ENCODE assay signal across 17 cellular contexts in genomic region chr16:85472514-85472913, GRCh38.
A peak's percentile ranks its signal among the peaks of the same experiment; 100 is the strongest.
DNase-seq lines count a peak whose midpoint lies in the region; ATAC-seq and TF ChIP-seq lines count a peak whose summit lies in the region.
"Had no signal": no experiment of that assay in that cellular context is flagged by ENCODE, and none has a peak within 500 bp of the region (broad histone marks: within the 10 kb centered on the region; RNA-seq: fewer than 3 reads in every experiment).

No MANE protein-coding gene starts in this region.

- CTCF ChIA-PET in WTC11 (lab: Charles Lee) = interaction anchor here (0.6 to 3.4 kb wide), 10 partner anchors 11 to 219 kb away, joined by 3 to 20 read pairs (median 8); no protein-coding TSS in a partner anchor

- POLR2A ChIA-PET in WTC11 (lab: Charles Lee) = interaction anchor here (1.1 kb wide), 1 partner anchor 11 kb away, joined by 5 read pairs; no protein-coding TSS in a partner anchor

- ATAC-seq in WTC11 (no peak), mucosa of descending colon (no peak)

- H3K36me3 ChIP-seq in cardiac muscle cell (no peaks in the 10 kb centered on the region), mucosa of descending colon (ENCODE audit: low read depth) (no peaks in the 10 kb centered on the region), HAP-1 (replicated peaks) (no peaks in the 10 kb centered on the region)
- H3K36me3 ChIP-seq: MG63 had no signal

- H3K4me1 ChIP-seq in cardiac muscle cell (ENCODE audit: low read depth) (peaks cover 47% of the 10 kb centered on the region), mucosa of descending colon (ENCODE audit: low read depth) (no peaks in the 10 kb centered on the region), HAP-1 (no peaks in the 10 kb centered on the region)

- no peaks in the 10 kb centered on the region for H3K27me3 ChIP-seq in cardiac muscle cell
- no peaks in the 10 kb centered on the region for H3K27me3 ChIP-seq in HAP-1 (ENCODE audit: low read depth)
- H3K27me3 ChIP-seq: MG63 had no signal

- peak overlapping the region; percentile 76 for H3K27ac ChIP-seq in cardiac muscle cell
- H3K27ac ChIP-seq: HL-60, KMS-11 had no signal

- H3K27ac Mint-ChIP-seq in WTC11 (peak overlapping the region; percentile 45), nephron (peak overlapping the region; percentile 43 to 88 (median 82)), type B pancreatic cell (peak overlapping the region; percentile 92)
- H3K27ac Mint-ChIP-seq: CD4-positive, CD25-positive, alpha-beta regulatory T cell; HFFc6 had no signal

- intact Hi-C loops in cardiac septum (cut with DNase I) (no loop called here), mucosa of descending colon (cut with DNase I, micrococcal nuclease) (no loop called here)

- DNase-seq in cardiac muscle cell (ENCODE audit: low read depth in 1 of 2, low spot score in 1 of 2) (no peak), cardiac septum (ENCODE audit: low spot score) (no peak), WTC11 (ENCODE audit: low spot score) (no peak), type B pancreatic cell (ENCODE audit: extremely low spot score, unreplicated experiment) (no peak), mucosa of descending colon (no peak), HAP-1 (ENCODE audit: low spot score in 2 of 2) (no peak), kidney tubule cell (ENCODE audit: low spot score) (no peak)
- DNase-seq: CD4-positive, CD25-positive, alpha-beta regulatory T cell; GF-D8; HFFc6; MG63; NCI-H1105; NCI-H1930; NCI-H2171 treated with DMSO at 0.1 percent for 48 hours had no signal

- in situ Hi-C loops in HAP-1 (cut with MboI; ENCODE audit: low sequenced_read_pairs) = no loop called here

- H3K4me1 Mint-ChIP-seq in WTC11 (peaks cover 25% of the 10 kb centered on the region), nephron (peaks cover 48% of the 10 kb centered on the region), type B pancreatic cell (ENCODE audit: unreplicated experiment) (peaks cover 47% of the 10 kb centered on the region)
- H3K4me1 Mint-ChIP-seq: CD4-positive, CD25-positive, alpha-beta regulatory T cell had no signal

- TF ChIP-seq CTCF in cardiac muscle cell (IDR thresholded peaks at IDR 0.05; ENCODE audit: low read depth, low read length) = no peak
- no peak for TF ChIP-seq CTCF in WTC11 (IDR thresholded peaks at IDR 0.05)
- no peak for TF ChIP-seq CTCF in nephron (IDR thresholded peaks at IDR 0.05; ENCODE audit: unreplicated experiment in 3 of 3)
- no peak for TF ChIP-seq CTCF in type B pancreatic cell (conservative IDR thresholded peaks at IDR 0.05)
- TF ChIP-seq CTCF in mucosa of descending colon (IDR thresholded peaks at IDR 0.05) = no peak

- H3K9me3 ChIP-seq in cardiac muscle cell (ENCODE audit: low read depth) (no peaks in the 10 kb centered on the region), mucosa of descending colon (no peaks in the 10 kb centered on the region), HAP-1 (no peaks in the 10 kb centered on the region)
- H3K9me3 ChIP-seq: MG63 had no signal

- H3K27me3 Mint-ChIP-seq in WTC11 (ENCODE audit: low read depth) (0 out of 2 replicates have a peak, but pooled peaks cover 2% of the 10 kb centered on the region), nephron (ENCODE audit: low read depth) (peaks cover 9% of the 10 kb centered on the region), type B pancreatic cell (no peaks in the 10 kb centered on the region)
- H3K27me3 Mint-ChIP-seq: CD4-positive, CD25-positive, alpha-beta regulatory T cell had no signal

- H3K9me3 Mint-ChIP-seq in WTC11 (no peaks in the 10 kb centered on the region), nephron (no peaks in the 10 kb centered on the region), type B pancreatic cell (no peaks in the 10 kb centered on the region)
- H3K9me3 Mint-ChIP-seq: HFFc6 had no signal

- H3K4me3 Mint-ChIP-seq in WTC11 (no peak overlapping the region), nephron (peak overlapping the region in 1 of 3 experiments; percentile 1), type B pancreatic cell (peak overlapping the region; percentile 65)
- H3K4me3 Mint-ChIP-seq: CD4-positive, CD25-positive, alpha-beta regulatory T cell; HFFc6 had no signal

- no peaks in the 10 kb centered on the region for H3K36me3 Mint-ChIP-seq in WTC11
- H3K36me3 Mint-ChIP-seq in nephron (ENCODE audit: low read depth) = peaks cover 2% of the 10 kb centered on the region
- H3K36me3 Mint-ChIP-seq in type B pancreatic cell = no peaks in the 10 kb centered on the region
- H3K36me3 Mint-ChIP-seq: CD4-positive, CD25-positive, alpha-beta regulatory T cell had no signal

- H3K4me3 ChIP-seq in cardiac muscle cell = no peak overlapping the region
- no peak overlapping the region for H3K4me3 ChIP-seq in mucosa of descending colon
- no peak overlapping the region for H3K4me3 ChIP-seq in HAP-1
- H3K4me3 ChIP-seq: MG63 had no signal

TF ChIP-seq in WTC11, 78 proteins besides CTCF, POLR2A, EP300 and RAD21:
- TF ChIP-seq TEAD1 (CRISPR knock-in tag; IDR thresholded peaks at IDR 0.05) = no peak
- TF ChIP-seq PRRX2 (CRISPR knock-in tag; IDR thresholded peaks at IDR 0.05) = no peak
- TF ChIP-seq TEAD4 (CRISPR knock-in tag; IDR thresholded peaks at IDR 0.05) = no peak
- no peak for TF ChIP-seq ZBTB21 (CRISPR knock-in tag; IDR thresholded peaks at IDR 0.05; ENCODE audit: borderline replicate concordance)
- TF ChIP-seq E2F1 (CRISPR knock-in tag; IDR thresholded peaks at IDR 0.05) = no peak
- TF ChIP-seq ZNF317 (CRISPR knock-in tag; IDR thresholded peaks at IDR 0.05; ENCODE audit: borderline replicate concordance, low read depth) = no peak
- no peak for TF ChIP-seq GRHL2 (CRISPR knock-in tag; IDR thresholded peaks at IDR 0.05; ENCODE audit: insufficient replicate concordance, severe bottlenecking)
- TF ChIP-seq ELF4 (CRISPR knock-in tag; IDR thresholded peaks at IDR 0.05; ENCODE audit: low read depth) = no peak
- TF ChIP-seq GTF2I (CRISPR knock-in tag; conservative IDR thresholded peaks at IDR 0.05) = no peak
- TF ChIP-seq ZNF512 (CRISPR knock-in tag; IDR thresholded peaks at IDR 0.05; ENCODE audit: borderline replicate concordance) = no peak
- TF ChIP-seq ESRRA (CRISPR knock-in tag; IDR thresholded peaks at IDR 0.05; ENCODE audit: borderline replicate concordance) = no peak
- no peak for TF ChIP-seq ZNF671 (CRISPR knock-in tag; IDR thresholded peaks at IDR 0.05)
- TF ChIP-seq AR (CRISPR knock-in tag; IDR thresholded peaks at IDR 0.05) = no peak
- no peak for TF ChIP-seq NFE2L1 (CRISPR knock-in tag; IDR thresholded peaks at IDR 0.05)
- TF ChIP-seq TP53 (CRISPR knock-in tag; IDR thresholded peaks at IDR 0.05) = no peak
- no peak for TF ChIP-seq FOXJ3 (CRISPR knock-in tag; IDR thresholded peaks at IDR 0.05; ENCODE audit: borderline replicate concordance)
- no peak for TF ChIP-seq NR3C1 (CRISPR knock-in tag; conservative IDR thresholded peaks at IDR 0.05; ENCODE audit: low read depth)
- no peak for TF ChIP-seq USF1 (CRISPR knock-in tag; IDR thresholded peaks at IDR 0.05)
- no peak for TF ChIP-seq ZNF416 (CRISPR knock-in tag; IDR thresholded peaks at IDR 0.05)
TF ChIP-seq in WTC11: peak in this region for 0.
